ENCODE assay signal across 22 cellular contexts in the genomic region with DNA sequence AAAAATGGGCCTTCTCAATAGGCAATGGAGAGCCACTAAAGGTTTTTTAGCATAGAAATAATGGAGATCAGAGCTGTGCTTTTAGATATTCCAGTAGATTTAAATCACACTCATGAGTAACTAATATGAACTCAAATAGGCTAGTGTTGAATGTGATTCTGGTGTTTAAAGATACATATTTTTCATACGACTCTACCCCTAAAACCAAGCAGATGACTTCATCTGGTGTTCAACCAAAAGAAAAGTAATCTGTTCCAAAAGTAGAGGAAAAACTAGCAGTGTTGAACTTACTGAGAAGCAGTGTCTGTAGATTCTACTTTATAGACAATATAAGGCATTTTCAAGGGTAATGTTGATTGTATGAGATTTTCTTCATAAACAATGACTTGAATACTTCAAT.
"Had no signal": no experiment of that assay in that cellular context is flagged by ENCODE, and none has a peak within 500 bp of the region (broad histone marks: within the 10 kb centered on the region; RNA-seq: fewer than 3 reads in every experiment).

No MANE protein-coding gene starts in this region.

- H3K27me3 ChIP-seq: brain microvascular endothelial cell, esophagus squamous epithelium, foreskin keratinocyte, sigmoid colon, testis, vagina had no signal

- H3K36me3 Mint-ChIP-seq: activated CD4-positive, alpha-beta memory T cell treated with anti-CD3 and anti-CD28 coated beads for 36 hours; activated naive CD8-positive, alpha-beta T cell treated with anti-CD3 and anti-CD28 coated beads, Interleukin-2, amount 10 ng/mL, durations not matched to agents 7 days and 5 days; naive thymus-derived CD4-positive, alpha-beta T cell; stimulated activated naive B cell treated with anti-CD40 and anti-IgM and Interleukin-4, amounts not matched to agents 10 μg/mL and 1 μg/mL and 100 μg/mL, for 72 hours; type B pancreatic cell had no signal

- DNase-seq: activated CD4-positive, alpha-beta memory T cell treated with anti-CD3 and anti-CD28 coated beads for 36 hours; activated CD4-positive, alpha-beta T cell treated with anti-CD3 and anti-CD28 coated beads for 48 hours; activated naive CD4-positive, alpha-beta T cell treated with anti-CD3 and anti-CD28 coated beads for 36 hours; activated naive CD8-positive, alpha-beta T cell treated with anti-CD3 and anti-CD28 coated beads, Interleukin-2, amount 10 ng/mL, durations not matched to agents 7 days and 5 days; activated T-cell treated with anti-CD3 and anti-CD28 coated beads, Interleukin-2, amount 50 U/mL, for 48 hours; brain microvascular endothelial cell; central memory CD4-positive, alpha-beta T cell; esophagus squamous epithelium; foreskin keratinocyte; left lung; naive thymus-derived CD4-positive, alpha-beta T cell; retina; sigmoid colon; stimulated activated CD4-positive, alpha-beta T cell treated with anti-CD3 and anti-CD28 coated beads, Interleukin-2, amount 100 ng/mL, for 48 hours; stimulated activated CD8-positive, alpha-beta memory T cell treated with anti-CD3 and anti-CD28 coated beads, Interleukin-4, amount 100 ng/mL, for 48 hours; stimulated activated naive B cell treated with anti-CD40 and anti-IgM and Interleukin-4, amounts not matched to agents 10 μg/mL and 1 μg/mL and 100 μg/mL, for 72 hours; T-helper 17 cell; testis had no signal

- H3K9me3 Mint-ChIP-seq: activated CD4-positive, alpha-beta memory T cell treated with anti-CD3 and anti-CD28 coated beads for 36 hours; activated naive CD4-positive, alpha-beta T cell treated with anti-CD3 and anti-CD28 coated beads for 36 hours; activated naive CD8-positive, alpha-beta T cell treated with anti-CD3 and anti-CD28 coated beads, Interleukin-2, amount 10 ng/mL, durations not matched to agents 7 days and 5 days; type B pancreatic cell had no signal

- H3K36me3 ChIP-seq: brain microvascular endothelial cell, esophagus squamous epithelium, left lung, sigmoid colon, vagina had no signal

- H3K9me3 ChIP-seq: esophagus squamous epithelium, left lung, sigmoid colon, testis, vagina had no signal

- H3K27ac ChIP-seq: brain microvascular endothelial cell, esophagus squamous epithelium, foreskin keratinocyte, left lung, sigmoid colon, testis, vagina had no signal

- H3K4me3 ChIP-seq: esophagus squamous epithelium, left lung, lung, sigmoid colon, testis, vagina had no signal

- H3K4me3 Mint-ChIP-seq: activated CD4-positive, alpha-beta memory T cell treated with anti-CD3 and anti-CD28 coated beads for 36 hours; activated naive CD4-positive, alpha-beta T cell treated with anti-CD3 and anti-CD28 coated beads for 36 hours; activated naive CD8-positive, alpha-beta T cell treated with anti-CD3 and anti-CD28 coated beads, Interleukin-2, amount 10 ng/mL, durations not matched to agents 7 days and 5 days; stimulated activated naive B cell treated with anti-CD40 and anti-IgM and Interleukin-4, amounts not matched to agents 10 μg/mL and 1 μg/mL and 100 μg/mL, for 72 hours; T-helper 17 cell had no signal

- H3K27ac Mint-ChIP-seq: activated CD4-positive, alpha-beta memory T cell treated with anti-CD3 and anti-CD28 coated beads for 36 hours; activated naive CD4-positive, alpha-beta T cell treated with anti-CD3 and anti-CD28 coated beads for 36 hours; activated naive CD8-positive, alpha-beta T cell treated with anti-CD3 and anti-CD28 coated beads, Interleukin-2, amount 10 ng/mL, durations not matched to agents 7 days and 5 days; naive thymus-derived CD4-positive, alpha-beta T cell; progenitor cell of endocrine pancreas; stimulated activated naive B cell treated with anti-CD40 and anti-IgM and Interleukin-4, amounts not matched to agents 10 μg/mL and 1 μg/mL and 100 μg/mL, for 72 hours; T-helper 17 cell; type B pancreatic cell had no signal
